In the genomic region with DNA sequence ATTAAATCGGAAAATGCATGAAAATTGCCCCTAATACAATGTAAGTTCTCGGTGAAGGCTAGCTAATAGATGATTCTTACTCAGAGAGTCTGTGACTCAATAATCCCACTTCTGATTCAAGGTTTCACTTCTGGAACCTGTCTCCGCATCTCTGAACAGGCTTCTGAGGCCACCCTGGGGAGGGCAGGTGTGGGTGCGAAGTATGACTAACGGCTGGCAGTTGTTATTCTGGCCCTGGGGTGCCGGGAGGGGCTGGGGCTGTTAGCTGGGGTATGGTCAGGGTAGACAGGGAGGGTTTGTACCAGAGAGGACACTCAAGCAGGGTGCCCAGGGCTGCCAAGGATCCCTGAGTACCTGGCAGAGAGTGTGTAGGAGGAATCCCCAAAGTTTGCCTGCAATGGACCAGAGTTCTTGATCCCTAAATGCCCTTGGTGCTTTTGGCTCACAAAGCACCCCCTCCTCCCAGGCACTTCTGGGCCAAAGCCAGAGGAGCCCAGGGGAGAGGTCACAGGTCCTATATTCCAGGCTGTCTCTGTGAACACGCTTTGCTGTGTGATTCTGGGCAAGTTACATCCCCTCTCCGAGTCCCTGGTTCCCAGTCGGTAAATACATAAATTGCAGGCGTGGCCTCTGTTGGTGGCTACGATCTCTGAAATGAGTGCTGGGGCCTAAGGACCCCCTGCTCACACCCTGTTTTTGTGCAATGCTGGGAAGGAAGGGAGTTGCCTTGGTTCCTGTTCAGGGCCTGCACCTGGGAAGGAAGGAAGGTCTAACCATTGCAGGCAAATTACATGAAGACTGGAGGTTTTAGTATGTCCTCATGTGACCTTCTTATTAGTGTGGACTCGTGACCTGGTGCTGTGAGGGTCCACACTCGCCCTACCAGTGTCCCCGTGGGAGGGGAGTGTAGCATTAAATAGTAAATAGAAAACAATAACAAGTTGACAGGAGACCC, we compare ENCODE assay signal across 8 cellular contexts.
DNase-seq lines count a peak whose midpoint lies in the region; ATAC-seq lines count a peak whose summit lies in the region.

No MANE protein-coding gene starts in this region.

- ATAC-seq in GM18519 (IDR thresholded peaks at IDR 0.05; ENCODE audit: low FRiP score, unreplicated experiment) (peak; percentile 60), HG03025 (IDR thresholded peaks at IDR 0.05; ENCODE audit: low FRiP score, unreplicated experiment) (peak; percentile 63)

- peak in 3 of 5 experiments; percentile 63 to 89 (median 76) for DNase-seq in T-helper 2 cell
- peak; percentile 48 for DNase-seq in astrocyte of the hippocampus (ENCODE audit: low read depth, low spot score)
- peak; percentile 63 for DNase-seq in stimulated activated CD8-positive, alpha-beta memory T cell treated with anti-CD3 and anti-CD28 coated beads, Interleukin-12 subunit alpha, Interleukin-12 subunit beta, amount 100 ng/mL, for 24 hours (ENCODE audit: extremely low read depth)
- no peak for DNase-seq in NCI-H2107 (lab: John Stamatoyannopoulos, UW)
- no peak for DNase-seq in DMS114 treated with DMSO at 0.1 percent for 48 hours (lab: John Stamatoyannopoulos, UW; ENCODE audit: unreplicated experiment)
- DNase-seq in NCI-H526 treated with DMSO at 0.1 percent for 48 hours (lab: John Stamatoyannopoulos, UW), result no peak

Comparison
In these comparisons a context has a peak if more than half of its experiments do, and no peak if none do; other contexts are left out.
1. DNase-seq: peak in T-helper 2 cell (3 of 5), astrocyte of the hippocampus (single experiment) and stimulated activated CD8-positive, alpha-beta memory T cell treated with anti-CD3 and anti-CD28 coated beads, Interleukin-12 subunit alpha, Interleukin-12 subunit beta, amount 100 ng/mL, for 24 hours (single experiment); none in NCI-H2107 (single experiment), DMS114 treated with DMSO at 0.1 percent for 48 hours (single experiment) and NCI-H526 treated with DMSO at 0.1 percent for 48 hours (single experiment).